Comparison of ENCODE assay signal across 8 cellular contexts in genomic region chr11:63906585-63906984, GRCh38. TPM values are rescaled to one million over a fixed set of nuclear protein-coding genes. Genes with fewer than 3 reads are reported as not detected.
A peak's percentile ranks its signal among the peaks of the same experiment; 100 is the strongest.
DNase-seq lines count a peak whose midpoint lies in the region; TF ChIP-seq lines count a peak whose summit lies in the region.

No MANE protein-coding gene starts in this region.

- POLR2A ChIA-PET in SK-N-SH (lab: Yijun Ruan, JAX) = no interaction called here

- no peak overlapping the region for H2AFZ ChIP-seq in SK-N-SH (ENCODE audit: low read depth)

- in situ Hi-C loops in astrocyte of the cerebellum (cut with HindIII; ENCODE audit: low sequenced_read_pairs) = no loop called here

- peaks cover 0 to 26% of the 10 kb centered on the region in 2 experiments; a peak in 1 of 4 replicates for H3K4me1 ChIP-seq in SK-N-SH (ENCODE audit: control insufficient read depth in 1 of 2, insufficient read depth in 2 of 2, low read depth in 1 of 2, low read length in 1 of 2)

- H3K27ac ChIP-seq in SK-N-SH (ENCODE audit: low read depth in 2 of 2, low read length in 1 of 2) = no peak overlapping the region; a peak in 1 of 4 replicates

- TF ChIP-seq EP300 in SK-N-SH (IDR thresholded peaks at IDR 0.05; ENCODE audit: borderline replicate concordance in 1 of 2, low read depth in 1 of 2, low read length in 1 of 2) = no peak

- no peak overlapping the region for H3K9ac ChIP-seq in SK-N-SH

- no peaks in the 10 kb centered on the region for H4K20me1 ChIP-seq in SK-N-SH (ENCODE audit: insufficient read depth)

- H3K9me2 ChIP-seq in SK-N-SH = no peaks in the 10 kb centered on the region

- no peaks in the 10 kb centered on the region for H3K27me3 ChIP-seq in SK-N-SH (ENCODE audit: insufficient read depth)

- no peaks in the 10 kb centered on the region for H3K79me2 ChIP-seq in SK-N-SH (ENCODE audit: insufficient read depth)

- no peak; the same call in 1 of the 2 replicates for TF ChIP-seq RAD21 in SK-N-SH (IDR thresholded peaks at IDR 0.05; ENCODE audit: low read length)

- CTCF ChIA-PET in SK-N-SH (lab: Yijun Ruan, JAX) = interaction anchor here (0.9 to 3.1 kb wide), 20 partner anchors 10 to 90 kb away, joined by 3 to 34 read pairs (median 4); partner anchors contain the start of genes MARK2 and RCOR2

- no peaks in the 10 kb centered on the region for H3K9me3 ChIP-seq in SK-N-SH

- no peak overlapping the region for H3K4me2 ChIP-seq in SK-N-SH

- 100% methylated on average over 3 of the region's 7 CpGs for WGBS in SK-N-SH (ENCODE audit: low lambda C conversion rate)

- H3F3A ChIP-seq in SK-N-SH (replicated peaks; ENCODE audit: insufficient read depth) = no peaks in the 10 kb centered on the region

- H3K36me3 ChIP-seq in SK-N-SH (replicated peaks in 1 of 2; ENCODE audit: control insufficient read depth in 1 of 2, insufficient read depth in 2 of 2, low read length in 1 of 2) = peaks cover 0 to 64% of the 10 kb centered on the region in 2 experiments

- DNase-seq in GM03348 (ENCODE audit: low spot score) (peak; percentile 54), SK-N-SH (peak; percentile 81), astrocyte of the cerebellum (ENCODE audit: low read depth) (no peak), retinal pigment epithelial cell (ENCODE audit: low read depth) (no peak), EL (no peak), SW480 (ENCODE audit: low spot score) (no peak), LoVo (ENCODE audit: low spot score) (no peak), H4 (ENCODE audit: low spot score) (no peak)

- no peak overlapping the region for H3K4me3 ChIP-seq in SK-N-SH (ENCODE audit: low read depth in 2 of 2, low read length in 1 of 2)
- H3K4me3 ChIP-seq in astrocyte of the cerebellum (ENCODE audit: low read depth, low read length) = no peak overlapping the region
- no peak overlapping the region for H3K4me3 ChIP-seq in retinal pigment epithelial cell (ENCODE audit: low read length)

- TF ChIP-seq CTCF in SK-N-SH (IDR thresholded peaks at IDR 0.05) = peak; percentile 21
- peak; percentile 12 for TF ChIP-seq CTCF in astrocyte of the cerebellum (IDR thresholded peaks at IDR 0.05; ENCODE audit: low read depth, low read length, missing control alignments)
- peak; percentile 32 for TF ChIP-seq CTCF in retinal pigment epithelial cell (conservative IDR thresholded peaks at IDR 0.05; ENCODE audit: low read depth, low read length)

TF ChIP-seq in SK-N-SH, 30 proteins besides CTCF, POLR2A, EP300 and RAD21:
- TF ChIP-seq SIN3A (IDR thresholded peaks at IDR 0.05; ENCODE audit: borderline replicate concordance, low read depth, low read length) = no peak
- TF ChIP-seq ZBTB33 (IDR thresholded peaks at IDR 0.05; ENCODE audit: borderline replicate concordance, low read depth) = no peak
- no peak for TF ChIP-seq MXI1 (IDR thresholded peaks at IDR 0.05; ENCODE audit: low read depth, low read length)
- no peak for TF ChIP-seq FOXM1 (IDR thresholded peaks at IDR 0.05; ENCODE audit: low read depth)
- no peak for TF ChIP-seq RFX5 (IDR thresholded peaks at IDR 0.05; ENCODE audit: low read length)
- TF ChIP-seq CHD2 (IDR thresholded peaks at IDR 0.05; ENCODE audit: low read length, partially characterized antibody) = no peak
- no peak for TF ChIP-seq USF2 (IDR thresholded peaks at IDR 0.05; ENCODE audit: borderline replicate concordance, low read depth, low read length)
- no peak for TF ChIP-seq TAF1 (IDR thresholded peaks at IDR 0.05; ENCODE audit: borderline replicate concordance, low read depth, low read length)
- no peak for TF ChIP-seq PBX3 (IDR thresholded peaks at IDR 0.05)
- no peak for TF ChIP-seq FOSL2 (IDR thresholded peaks at IDR 0.05; ENCODE audit: borderline replicate concordance, low read depth)
TF ChIP-seq in SK-N-SH: peak in this region for 0.

RNA-seq across cellular contexts. Expression of gene RCOR2, which starts 10.4 kb away (rescaled TPM):
- polyA plus RNA-seq in SK-N-SH (2012; rRNA removed) = 1.1 and 1.4 TPM in 2 replicates
- 0.85 and 1.4 TPM in 2 replicates for polyA plus RNA-seq in SK-N-SH (2012; cell fraction: cytosol; rRNA removed)
- 1.8 and 2.6 TPM in 2 replicates for polyA plus RNA-seq in SK-N-SH (2012; cell fraction: nucleus; rRNA removed)
- total RNA-seq in H4 (2014; rRNA removed; shearing (Covaris generic)) = 0.49 and 0.66 TPM in 2 replicates

RNA-seq across cellular contexts. Expression of gene NAA40, which starts 32.2 kb away (rescaled TPM):
- 33.0 and 36.3 TPM in 2 replicates for polyA plus RNA-seq in SK-N-SH (2012; rRNA removed)
- polyA plus RNA-seq in SK-N-SH (2012; cell fraction: cytosol; rRNA removed) = 21.4 and 26.3 TPM in 2 replicates
- polyA plus RNA-seq in SK-N-SH (2012; cell fraction: nucleus; rRNA removed) = 137 and 147 TPM in 2 replicates
- total RNA-seq in H4 (2014; rRNA removed; shearing (Covaris generic)) = 6.1 and 10.5 TPM in 2 replicates

Comparison
In these comparisons a context has a peak if more than half of its experiments do, and no peak if none do; other contexts are left out.
1. DNase-seq: peak in GM03348 (single experiment) and SK-N-SH (single experiment); none in astrocyte of the cerebellum (single experiment), retinal pigment epithelial cell (single experiment), EL (single experiment), SW480 (single experiment), LoVo (single experiment) and H4 (single experiment).
2. Peak in every context shown above with its lines, with median percentiles within 50 percentile points of each other: CTCF ChIP-seq.